23 cellular contexts compared by ENCODE assay signal in the genomic region with DNA sequence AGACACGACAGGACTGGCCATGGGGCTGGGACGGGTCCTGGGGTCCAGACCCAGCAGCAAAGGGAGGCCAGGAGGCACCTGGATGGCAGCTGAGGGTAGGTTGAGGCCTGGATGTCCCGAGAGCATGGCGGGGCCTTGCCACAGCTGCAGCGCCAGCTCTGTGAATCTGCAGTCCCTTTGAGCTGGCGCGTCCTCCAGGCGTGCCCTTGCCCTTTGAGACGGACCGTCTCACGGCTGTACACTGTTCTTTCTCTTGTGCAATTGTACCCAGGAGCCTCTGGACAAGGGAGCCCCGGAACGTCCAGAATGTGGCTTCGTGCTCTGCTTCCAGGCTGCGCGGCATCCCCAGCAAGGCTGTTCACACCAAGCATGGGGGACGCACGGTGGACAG.
"Had no signal": no experiment of that assay in that cellular context is flagged by ENCODE, and none has a peak within 500 bp of the region (broad histone marks: within the 10 kb centered on the region; RNA-seq: fewer than 3 reads in every experiment).

No MANE protein-coding gene starts in this region.

- H3K4me3 Mint-ChIP-seq: activated CD4-positive, alpha-beta memory T cell treated with anti-CD3 and anti-CD28 coated beads, Interleukin-2, amount 10 ng/mL, durations not matched to agents 7 days and 5 days; activated CD4-positive, alpha-beta T cell treated with anti-CD3 and anti-CD28 coated beads, Interleukin-2, amount 10 ng/mL, durations not matched to agents 7 days and 5 days; activated naive CD4-positive, alpha-beta T cell treated with anti-CD3 and anti-CD28 coated beads, Interleukin-2, amount 50 U/mL, for 24 hours; natural killer cell; neural progenitor cell; stimulated activated naive B cell treated with anti-CD40 and anti-IgM and Interleukin-4, amounts not matched to agents 10 μg/mL and 1 μg/mL and 100 μg/mL, for 72 hours had no signal

- DNase-seq: activated CD4-positive, alpha-beta memory T cell treated with anti-CD3 and anti-CD28 coated beads, Interleukin-2, amount 10 ng/mL, durations not matched to agents 7 days and 5 days; activated CD4-positive, alpha-beta T cell treated with anti-CD3 and anti-CD28 coated beads for 1 hour; activated CD4-positive, alpha-beta T cell treated with anti-CD3 and anti-CD28 coated beads, Interleukin-2, amount 10 ng/mL, durations not matched to agents 7 days and 5 days; activated T-cell treated with anti-CD3 and anti-CD28 coated beads, Interleukin-2, amount 50 U/mL, for 48 hours; anterior cingulate cortex; cerebellar nuclear complex; colonic mucosa; effector CD8-positive, alpha-beta T cell; glutamatergic neuron; mesendoderm; natural killer cell; sigmoid colon; stimulated activated CD4-positive, alpha-beta T cell treated with anti-CD3 and anti-CD28 coated beads, Interleukin-15, amount 100 ng/mL, for 24 hours; stimulated activated CD4-positive, alpha-beta T cell treated with anti-CD3 and anti-CD28 coated beads, Interleukin-2, amount 100 ng/mL, for 24 hours; stimulated activated naive B cell treated with anti-CD40 and anti-IgM and Interleukin-4, amounts not matched to agents 10 μg/mL and 1 μg/mL and 100 μg/mL, for 72 hours; T-helper 2 cell had no signal

- H3K27ac ChIP-seq: colonic mucosa, epithelial cell of prostate, neural progenitor cell, sigmoid colon, tibial nerve had no signal

- H3K27me3 ChIP-seq: colonic mucosa, neural progenitor cell, sigmoid colon, tibial nerve had no signal

- H3K36me3 ChIP-seq: colonic mucosa, neural progenitor cell had no signal

- H3K9me3 ChIP-seq: colonic mucosa had no signal

- H3K9me3 Mint-ChIP-seq: activated naive CD4-positive, alpha-beta T cell treated with anti-CD3 and anti-CD28 coated beads, Interleukin-2, amount 50 U/mL, for 24 hours had no signal

- ATAC-seq: natural killer cell; stimulated activated naive B cell treated with anti-CD40 and anti-IgM and Interleukin-4, amounts not matched to agents 10 μg/mL and 1 μg/mL and 100 μg/mL, for 72 hours had no signal

- H3K4me3 ChIP-seq: colonic mucosa, lung, neural progenitor cell, sigmoid colon, smooth muscle cell, tibial nerve had no signal

- H3K27ac Mint-ChIP-seq: activated CD4-positive, alpha-beta memory T cell treated with anti-CD3 and anti-CD28 coated beads, Interleukin-2, amount 10 ng/mL, durations not matched to agents 7 days and 5 days; activated CD4-positive, alpha-beta T cell treated with anti-CD3 and anti-CD28 coated beads, Interleukin-2, amount 10 ng/mL, durations not matched to agents 7 days and 5 days; activated naive CD4-positive, alpha-beta T cell treated with anti-CD3 and anti-CD28 coated beads, Interleukin-2, amount 50 U/mL, for 24 hours; activated T-helper 2 cell treated with anti-CD3 and anti-CD28 coated beads, Interferon-gamma antibody, Interleukin-2, Interleukin-4, amounts not matched to agents 10 μg/mL and 5 μg/mL and 100 μg/mL, durations not matched to agents 14 hours and 24 hours and 36 hours; natural killer cell; neural progenitor cell; stimulated activated naive B cell treated with anti-CD40 and anti-IgM and Interleukin-4, amounts not matched to agents 10 μg/mL and 1 μg/mL and 100 μg/mL, for 72 hours had no signal

- H3K36me3 Mint-ChIP-seq: stimulated activated naive B cell treated with anti-CD40 and anti-IgM and Interleukin-4, amounts not matched to agents 10 μg/mL and 1 μg/mL and 100 μg/mL, for 72 hours had no signal

- H3K4me1 ChIP-seq: colonic mucosa, neural progenitor cell, tibial nerve had no signal

- H3K4me1 Mint-ChIP-seq: activated CD4-positive, alpha-beta memory T cell treated with anti-CD3 and anti-CD28 coated beads, Interleukin-2, amount 10 ng/mL, durations not matched to agents 7 days and 5 days; activated CD4-positive, alpha-beta T cell treated with anti-CD3 and anti-CD28 coated beads, Interleukin-2, amount 10 ng/mL, durations not matched to agents 7 days and 5 days; activated naive CD4-positive, alpha-beta T cell treated with anti-CD3 and anti-CD28 coated beads, Interleukin-2, amount 50 U/mL, for 24 hours; natural killer cell had no signal
